ENCODE assay signal across 11 cellular contexts in the genomic region with DNA sequence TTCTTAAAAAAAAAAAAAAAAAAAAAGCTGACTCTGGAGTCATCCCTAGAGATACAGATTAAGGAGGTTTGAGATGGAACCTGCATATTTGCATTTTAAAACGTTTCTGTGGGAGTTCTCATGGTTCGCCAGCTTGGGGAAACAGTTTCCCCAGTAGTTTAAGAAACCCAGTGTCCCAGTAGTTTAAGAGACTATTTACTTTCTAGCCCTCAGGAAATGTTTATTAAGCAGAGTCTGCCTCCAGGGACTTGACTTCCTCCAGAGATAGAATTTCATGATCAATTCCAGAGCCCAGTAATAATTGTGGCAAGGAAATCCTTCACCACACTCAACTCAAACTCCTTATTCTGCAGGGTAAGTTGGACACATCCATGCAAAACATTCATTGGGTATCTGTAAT. TPM values are rescaled to one million over a fixed set of nuclear protein-coding genes. Genes with fewer than 3 reads are reported as not detected.
"Had no signal": no experiment of that assay in that cellular context is flagged by ENCODE, and none has a peak within 500 bp of the region (broad histone marks: within the 10 kb centered on the region; RNA-seq: fewer than 3 reads in every experiment).

No MANE protein-coding gene starts in this region.

- FAIRE-seq: H1, H54, HepG2 had no signal

- H3K9me3 Mint-ChIP-seq: H9, IgD-negative memory B cell had no signal

- H3K4me2 ChIP-seq: KMS-11 had no signal

- H2AFZ ChIP-seq: GM23248 had no signal

- H3K27ac ChIP-seq: GM23248, HL-60, KMS-11 had no signal

- H3K4me3 ChIP-seq: GM23248 had no signal

- H3K4me3 Mint-ChIP-seq: H9, IgD-negative memory B cell had no signal

- H3K9ac ChIP-seq: GM23248, KMS-11 had no signal

- H3K36me3 Mint-ChIP-seq: IgD-negative memory B cell had no signal

- DNase-seq: GM23248, H9, HCEC 1CT, KBM-7 had no signal

- ATAC-seq: HepG2 had no signal

- H3K27ac Mint-ChIP-seq: H9, IgD-negative memory B cell had no signal

RNA-seq across cellular contexts. Expression of a gene that starts 39.1 kb away (rescaled TPM):
- total RNA-seq: GM23248, H1, H9, HepG2, HT1080 had no signal
- polyA plus RNA-seq: GM23248, IgD-negative memory B cell had no signal
